ENCODE assay signal across 11 cellular contexts in genomic region chr13:70457474-70457873, GRCh38.
"Had no signal": no experiment of that assay in that cellular context is flagged by ENCODE, and none has a peak within 500 bp of the region (broad histone marks: within the 10 kb centered on the region; RNA-seq: fewer than 3 reads in every experiment).

No MANE protein-coding gene starts in this region.

- H3K4me3 ChIP-seq: adrenal gland, esophagus muscularis mucosa, stomach, thoracic aorta had no signal

- H3K27me3 ChIP-seq: adrenal gland, esophagus muscularis mucosa, stomach had no signal

- H3K36me3 ChIP-seq: adrenal gland, esophagus muscularis mucosa, stomach, thoracic aorta had no signal

- DNase-seq: activated B cell treated with CpG ODN at 0.5 μM for 24 hours; activated CD4-positive, alpha-beta T cell treated with anti-CD3 and anti-CD28 coated beads, Interleukin-2, amount 50 U/mL, for 1 hour; activated naive CD4-positive, alpha-beta T cell treated with anti-CD3 and anti-CD28 coated beads, Interleukin-2, amount 50 U/mL, for 16 hours; adrenal gland; cerebellar nuclear complex; glutamatergic neuron; stimulated activated CD4-positive, alpha-beta T cell treated with anti-CD3 and anti-CD28 coated beads, Interleukin-4, amount 100 ng/mL, for 1 hour; stomach; T-helper 17 cell had no signal

- H3K9me3 ChIP-seq: adrenal gland, esophagus muscularis mucosa, stomach, thoracic aorta had no signal

- H3K4me1 ChIP-seq: adrenal gland, esophagus muscularis mucosa, stomach had no signal

- H3K27ac ChIP-seq: adrenal gland, esophagus muscularis mucosa, stomach, thoracic aorta had no signal

- ATAC-seq: T-helper 17 cell had no signal
